In genomic region chr11:41895106-41895505, GRCh38 we compare ENCODE assay signal across 15 cellular contexts.
DNase-seq lines count a peak whose midpoint lies in the region; ATAC-seq and TF ChIP-seq lines count a peak whose summit lies in the region.
"Had no signal": no experiment of that assay in that cellular context is flagged by ENCODE, and none has a peak within 500 bp of the region (broad histone marks: within the 10 kb centered on the region; RNA-seq: fewer than 3 reads in every experiment).

No MANE protein-coding gene starts in this region.

- no peaks in the 10 kb centered on the region for H3K4me1 ChIP-seq in BE2C
- H3K4me1 ChIP-seq: BLaER1 treated with 17β-estradiol and CSF1 and Interleukin-3, amounts not matched to agents 10 nM and 100 nM; HAP-1 had no signal

- no peak for TF ChIP-seq CTCF in fibroblast of the aortic adventitia (IDR thresholded peaks at IDR 0.05; ENCODE audit: insufficient read depth, low read length)
- no peak for TF ChIP-seq CTCF in BE2C (IDR thresholded peaks at IDR 0.05; ENCODE audit: low read depth, low read length)

- H3K9me3 ChIP-seq in MG63 (no peaks in the 10 kb centered on the region; the same call in 1 of the 2 replicates), BE2C (no peaks in the 10 kb centered on the region)
- H3K9me3 ChIP-seq: BLaER1 treated with 17β-estradiol and CSF1 and Interleukin-3, amounts not matched to agents 10 nM and 100 nM; HAP-1 had no signal

- no peak overlapping the region for H3K4me3 ChIP-seq in MG63
- no peak overlapping the region for H3K4me3 ChIP-seq in fibroblast of the aortic adventitia (ENCODE audit: low read depth, low read length)
- H3K4me3 ChIP-seq in BE2C (ENCODE audit: low read depth, low read length) = no peak overlapping the region
- H3K4me3 ChIP-seq: BLaER1 treated with 17β-estradiol and CSF1 and Interleukin-3, amounts not matched to agents 10 nM and 100 nM; GM23338; HAP-1 had no signal

- DNase-seq in GM03348 (ENCODE audit: low spot score) (peak; percentile 31), MG63 (peak; percentile 21), fibroblast of the aortic adventitia (ENCODE audit: low read depth) (peak; percentile 4), DMS79 treated with DMSO at 0.1 percent for 48 hours (lab: John Stamatoyannopoulos, UW) (no peak), BE2C (no peak)
- DNase-seq: CD4-positive, alpha-beta T cell; CD8-positive, alpha-beta memory T cell; DMS 273 treated with DMSO at 0.1 percent for 48 hours; DMS79; HFFc6 had no signal

- H3K27me3 ChIP-seq in MG63 (no peaks in the 10 kb centered on the region), BE2C (no peaks in the 10 kb centered on the region)
- H3K27me3 ChIP-seq: BLaER1 treated with 17β-estradiol and CSF1 and Interleukin-3, amounts not matched to agents 10 nM and 100 nM had no signal

- H3K36me3 ChIP-seq in MG63 = no peaks in the 10 kb centered on the region
- no peaks in the 10 kb centered on the region for H3K36me3 ChIP-seq in BE2C
- H3K36me3 ChIP-seq: BLaER1 treated with 17β-estradiol and CSF1 and Interleukin-3, amounts not matched to agents 10 nM and 100 nM; HAP-1 had no signal

- ATAC-seq in GM18870 (IDR thresholded peaks at IDR 0.05; ENCODE audit: unreplicated experiment) (no peak), HG03439 (IDR thresholded peaks at IDR 0.05; ENCODE audit: unreplicated experiment) (no peak)
- ATAC-seq: GM23338 had no signal

Comparison
In these comparisons a context has a peak if more than half of its experiments do, and no peak if none do; other contexts are left out.
1. DNase-seq: peak in GM03348 (single experiment), MG63 (single experiment) and fibroblast of the aortic adventitia (single experiment); none in DMS79 treated with DMSO at 0.1 percent for 48 hours (single experiment) and BE2C (single experiment).